9 cellular contexts compared by ENCODE assay signal in the genomic region with DNA sequence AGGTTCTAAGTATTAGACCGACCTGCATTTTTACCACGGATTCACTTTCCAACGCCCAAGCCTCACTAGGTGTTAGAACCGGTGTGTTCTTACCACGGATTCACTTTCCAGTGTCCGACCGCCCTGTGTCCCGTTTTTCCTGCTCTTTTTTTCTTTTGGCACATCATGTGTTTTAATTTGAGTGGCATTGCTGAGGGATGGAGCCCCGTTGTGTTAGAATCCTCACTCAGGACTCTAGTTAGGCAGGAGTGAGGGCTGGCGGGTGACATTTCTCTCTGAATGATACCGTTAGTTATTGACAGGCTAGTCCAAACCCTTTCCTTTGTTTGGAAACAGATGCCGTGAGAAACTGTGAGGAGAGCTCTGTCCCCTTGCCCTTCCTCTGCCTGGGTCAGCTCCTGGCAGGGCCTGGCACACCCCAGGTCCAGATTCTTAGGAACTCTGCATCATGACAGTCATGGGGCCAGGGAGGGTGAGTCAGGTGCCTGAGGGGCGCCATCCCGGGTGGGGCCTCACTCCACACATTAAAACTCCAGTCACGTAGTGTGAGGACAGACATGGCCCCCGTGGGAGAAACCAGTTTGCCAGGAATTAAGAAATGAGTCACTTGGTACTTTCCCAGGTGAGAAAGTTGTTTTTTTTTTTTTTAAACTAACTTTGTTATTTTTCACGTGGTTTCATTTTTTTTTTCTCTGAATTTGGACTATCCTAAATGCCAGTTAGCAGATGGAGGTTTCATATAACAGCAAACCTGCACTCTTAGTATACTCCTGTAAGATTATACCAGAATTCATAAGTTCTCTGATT. TPM values are rescaled to one million over a fixed set of nuclear protein-coding genes. Genes with fewer than 3 reads are reported as not detected.
DNase-seq lines count a peak whose midpoint lies in the region; ATAC-seq, FAIRE-seq and TF ChIP-seq lines count a peak whose summit lies in the region.
"Had no signal": no experiment of that assay in that cellular context is flagged by ENCODE, and none has a peak within 500 bp of the region (broad histone marks: within the 10 kb centered on the region; RNA-seq: fewer than 3 reads in every experiment).

No MANE protein-coding gene starts in this region.

- H4K20me1 ChIP-seq in astrocyte (ENCODE audit: insufficient read depth, low read length) (peaks cover 22% of the 10 kb centered on the region), GM23338 (replicated peaks; ENCODE audit: insufficient read depth) (no peaks in the 10 kb centered on the region)

- no peaks in the 10 kb centered on the region for H3K9me2 ChIP-seq in GM23338 (ENCODE audit: insufficient read depth)

- TF ChIP-seq CTCF in astrocyte (IDR thresholded peaks at IDR 0.05; ENCODE audit: insufficient read depth, low read depth, low read length) (no peak), GM23338 (conservative IDR thresholded peaks at IDR 0.05; ENCODE audit: low read depth in 2 of 2) (no peak), prostate gland (IDR thresholded peaks at IDR 0.05) (no peak)

- ATAC-seq in GM18868 (IDR thresholded peaks at IDR 0.05; ENCODE audit: unreplicated experiment) (peak; percentile 79), GM23338 (no peak)

- H3K27me3 Mint-ChIP-seq in astrocyte (ENCODE audit: low read depth, unreplicated experiment) (no peaks in the 10 kb centered on the region), GM23338 (ENCODE audit: insufficient read depth, low read depth, poor library complexity) (no peaks in the 10 kb centered on the region)
- H3K27me3 Mint-ChIP-seq: dendritic cell treated with granulocyte-macrophage colony-stimulating factor and Interleukin-4, amounts not matched to agents 40 ng/mL and 50 ng/mL, for 4 days had no signal

- H3K27ac ChIP-seq in astrocyte (ENCODE audit: low read depth, low read length) (peak overlapping the region; percentile 84), GM23338 (ENCODE audit: low read depth) (no peak overlapping the region), prostate gland (no peak overlapping the region)

- intact Hi-C loops in posterior vena cava (cut with DNase I) (no loop called here), prostate gland (cut with DNase I) (no loop called here)

- H3K9me3 Mint-ChIP-seq in astrocyte (ENCODE audit: unreplicated experiment), result peaks cover 2% of the 10 kb centered on the region
- H3K9me3 Mint-ChIP-seq in GM23338, result no peaks in the 10 kb centered on the region
- H3K9me3 Mint-ChIP-seq: dendritic cell treated with granulocyte-macrophage colony-stimulating factor and Interleukin-4, amounts not matched to agents 40 ng/mL and 50 ng/mL, for 4 days had no signal

- peaks cover 38% of the 10 kb centered on the region for H3K36me3 Mint-ChIP-seq in astrocyte (ENCODE audit: low read depth, unreplicated experiment)
- H3K36me3 Mint-ChIP-seq in GM23338 (ENCODE audit: low read depth), result peaks cover 53% of the 10 kb centered on the region

- H3K4me1 ChIP-seq in astrocyte (ENCODE audit: insufficient read depth, low read length) (peaks cover 16% of the 10 kb centered on the region), GM23338 (ENCODE audit: insufficient read depth) (peaks cover 4% of the 10 kb centered on the region), prostate gland (replicated peaks) (no peaks in the 10 kb centered on the region)

- peak overlapping the region; percentile 5 for H3K27ac Mint-ChIP-seq in astrocyte (ENCODE audit: unreplicated experiment)
- H3K27ac Mint-ChIP-seq in GM23338, result no peak overlapping the region
- H3K27ac Mint-ChIP-seq: dendritic cell treated with granulocyte-macrophage colony-stimulating factor and Interleukin-4, amounts not matched to agents 40 ng/mL and 50 ng/mL, for 4 days had no signal

- H3K4me1 Mint-ChIP-seq in astrocyte (ENCODE audit: low read depth, unreplicated experiment) (peaks cover 1% of the 10 kb centered on the region), GM23338 (peaks cover 14% of the 10 kb centered on the region)

- no peak for FAIRE-seq in astrocyte (lab: Jason Lieb, UNC)

- H3K9me3 ChIP-seq in astrocyte (ENCODE audit: insufficient read depth, low read depth, low read length), result no peaks in the 10 kb centered on the region
- no peaks in the 10 kb centered on the region for H3K9me3 ChIP-seq in prostate gland

- no peaks in the 10 kb centered on the region for H3F3A ChIP-seq in GM23338 (replicated peaks; ENCODE audit: low read depth)

- 67% methylated on average over 17 of the region's 17 CpGs for WGBS in prostate gland

- H2AFZ ChIP-seq in astrocyte (ENCODE audit: low read depth, low read length) (no peak overlapping the region), GM23338 (no peak overlapping the region)

- no peak overlapping the region for H3K4me3 Mint-ChIP-seq in astrocyte (ENCODE audit: unreplicated experiment)
- H3K4me3 Mint-ChIP-seq in GM23338, result no peak overlapping the region; the same call in 2 of the 3 replicates
- H3K4me3 Mint-ChIP-seq: dendritic cell treated with granulocyte-macrophage colony-stimulating factor and Interleukin-4, amounts not matched to agents 40 ng/mL and 50 ng/mL, for 4 days had no signal

- H3K79me2 ChIP-seq in astrocyte (ENCODE audit: insufficient read depth, low read length) (peaks cover 64% of the 10 kb centered on the region), GM23338 (replicated peaks; ENCODE audit: insufficient read depth) (peaks cover 17% of the 10 kb centered on the region)

- TF ChIP-seq POLR2A in prostate gland (IDR thresholded peaks at IDR 0.05), result no peak

- H3K4me3 ChIP-seq in astrocyte (ENCODE audit: insufficient read depth, low read depth, low read length) (no peak overlapping the region), GM23338 (no peak overlapping the region), prostate gland (no peak overlapping the region)

- H3K4me2 ChIP-seq in astrocyte (ENCODE audit: low read length), result peak overlapping the region; percentile 36
- H3K4me2 ChIP-seq in GM23338, result no peak overlapping the region

- DNase-seq in LHCN-M2 (ENCODE audit: low read depth) (peak; percentile 34), astrocyte (ENCODE audit: low read depth) (peak; percentile 60), posterior vena cava (ENCODE audit: low spot score) (peak; percentile 69), RPMI8226 (no peak), mucosa of gallbladder (ENCODE audit: low spot score) (no peak), GM23338 (ENCODE audit: low spot score) (no peak), prostate gland (ENCODE audit: low spot score) (no peak)

- H3K9ac ChIP-seq in astrocyte (ENCODE audit: low read length), result peak overlapping the region; percentile 77

- H3K27me3 ChIP-seq in astrocyte (ENCODE audit: insufficient read depth, low read length) (no peaks in the 10 kb centered on the region), GM23338 (ENCODE audit: insufficient read depth) (no peaks in the 10 kb centered on the region), prostate gland (replicated peaks; ENCODE audit: insufficient read depth) (no peaks in the 10 kb centered on the region)

- peaks cover 38% of the 10 kb centered on the region for H3K36me3 ChIP-seq in astrocyte (ENCODE audit: insufficient read depth, low read length)
- H3K36me3 ChIP-seq in GM23338 (ENCODE audit: insufficient read depth), result peaks cover 20% of the 10 kb centered on the region; the same call in 1 of the 2 replicates
- H3K36me3 ChIP-seq in prostate gland, result peaks cover 0 to 6% of the 10 kb centered on the region in 2 donors

TF ChIP-seq in GM23338, 12 proteins besides CTCF, POLR2A, EP300 and RAD21:
- TF ChIP-seq EZH2phosphoT487 (IDR thresholded peaks at IDR 0.05; ENCODE audit: unreplicated experiment) (no peak), NANOG (IDR thresholded peaks at IDR 0.05; ENCODE audit: borderline replicate concordance) (no peak), ZNF114 (CRISPR knock-in tag; IDR thresholded peaks at IDR 0.05) (no peak)

RNA-seq across cellular contexts. Expression of gene EXOC3, which starts 15.8 kb away (rescaled TPM):
- 29.2 and 30.6 TPM in 2 replicates for total RNA-seq in LHCN-M2 (2014; rRNA removed)
- 40.6 TPM for polyA plus RNA-seq in LHCN-M2 (2012)
- total RNA-seq in astrocyte, result 36.7 and 37.9 TPM in 2 replicates
- total RNA-seq in posterior vena cava, result 10 to 100 TPM; 52.6 to 54.2 TPM
- total RNA-seq in mucosa of gallbladder, result 71.6 TPM
- 24.2 and 31.6 TPM in 2 replicates for total RNA-seq in GM23338 (2014; rRNA removed; shearing (Covaris generic))
- 13.4 and 13.8 TPM in 2 replicates for polyA plus RNA-seq in GM23338 (2016; fragmentation: Nextera tagmentation; extraction: Ambion mirVana)
- total RNA-seq in prostate gland, result 10 to 100 TPM; 44.3 to 79.7 TPM

Comparison
In these comparisons a context has a peak if more than half of its experiments do, and no peak if none do; other contexts are left out.
1. DNase-seq: peak in LHCN-M2 (single experiment), astrocyte (single experiment) and posterior vena cava (single experiment); none in RPMI8226 (single experiment), mucosa of gallbladder (single experiment), GM23338 (single experiment) and prostate gland (single experiment).